18 cellular contexts compared by ENCODE assay signal in genomic region chr15:78282324-78282723, GRCh38. TPM values are rescaled to one million over a fixed set of nuclear protein-coding genes. Genes with fewer than 3 reads are reported as not detected.
"Had no signal": no experiment of that assay in that cellular context is flagged by ENCODE, and none has a peak within 500 bp of the region (broad histone marks: within the 10 kb centered on the region; RNA-seq: fewer than 3 reads in every experiment).

No MANE protein-coding gene starts in this region.

- H3K27me3 ChIP-seq: adrenal gland had no signal

- ATAC-seq: stimulated activated naive CD8-positive, alpha-beta T cell treated with anti-CD3 and anti-CD28 coated beads, Interleukin-15, Interleukin-2, amounts not matched to agents 100 U/mL and 50 U/mL, for 24 hours; T-helper 17 cell; WTC11 had no signal

- H3K4me3 ChIP-seq: adrenal gland, skin epidermis had no signal

- H3K9me3 ChIP-seq: adrenal gland had no signal

- DNase-seq: activated CD4-positive, alpha-beta memory T cell treated with anti-CD3 and anti-CD28 coated beads, Interleukin-2, amount 10 ng/mL, durations not matched to agents 7 days and 5 days; activated CD4-positive, alpha-beta T cell treated with anti-CD3 and anti-CD28 coated beads for 4 hours; activated CD8-positive, alpha-beta memory T cell treated with anti-CD3 and anti-CD28 coated beads, Interleukin-2, amount 50 U/mL, for 4 hours; adrenal gland; caudate nucleus; head of caudate nucleus; immature natural killer cell; nephron progenitor cell; occipital lobe; stimulated activated CD4-positive, alpha-beta T cell treated with anti-CD3 and anti-CD28 coated beads, Interleukin-15, amount 100 ng/mL, for 24 hours; stimulated activated CD4-positive, alpha-beta T cell treated with anti-CD3 and anti-CD28 coated beads, Interleukin-4, amount 100 ng/mL, for 1 hour; stimulated activated naive CD8-positive, alpha-beta T cell treated with anti-CD3 and anti-CD28 coated beads, Interleukin-15, Interleukin-2, amounts not matched to agents 100 U/mL and 50 U/mL, for 24 hours; T-helper 17 cell had no signal

- H3K4me1 ChIP-seq: adrenal gland had no signal

- H3K27ac ChIP-seq: adrenal gland, skin epidermis had no signal

RNA-seq across cellular contexts. Expression of gene ACSBG1, which starts 48.0 kb away (rescaled TPM):
- total RNA-seq: activated CD4-positive, alpha-beta memory T cell treated with anti-CD3 and anti-CD28 coated beads, Interleukin-2, amount 10 ng/mL, durations not matched to agents 7 days and 5 days; mesenteric fat pad; posterior vena cava had no signal

RNA-seq across cellular contexts. Expression of gene CRABP1, which starts 57.8 kb away (rescaled TPM):
- total RNA-seq: activated CD4-positive, alpha-beta memory T cell treated with anti-CD3 and anti-CD28 coated beads, Interleukin-2, amount 10 ng/mL, durations not matched to agents 7 days and 5 days; fibroblast of villous mesenchyme; mesenteric fat pad; posterior vena cava; T-helper 17 cell had no signal
- polyA plus RNA-seq: immature natural killer cell had no signal
